ENCODE assay signal across 17 cellular contexts in genomic region chr2:169011698-169012097, GRCh38. TPM values are rescaled to one million over a fixed set of nuclear protein-coding genes. Genes with fewer than 3 reads are reported as not detected.
DNase-seq lines count a peak whose midpoint lies in the region; ATAC-seq and TF ChIP-seq lines count a peak whose summit lies in the region.
"Had no signal": no experiment of that assay in that cellular context is flagged by ENCODE, and none has a peak within 500 bp of the region (broad histone marks: within the 10 kb centered on the region; RNA-seq: fewer than 3 reads in every experiment).

No MANE protein-coding gene starts in this region.

- no peak overlapping the region for H4K91ac ChIP-seq in neuronal stem cell (ENCODE audit: low read depth, low read length, poor library complexity)

- H3K79me2 ChIP-seq in mesendoderm (ENCODE audit: control insufficient read depth, insufficient read depth, low read length): no peaks in the 10 kb centered on the region

- H3K27me3 ChIP-seq in mesendoderm (ENCODE audit: insufficient read depth, low read length, poor library complexity) (no peaks in the 10 kb centered on the region), neuronal stem cell (ENCODE audit: control insufficient read depth in 3 of 3, insufficient read depth in 3 of 3, low read depth in 1 of 3, low read length in 3 of 3) (no peaks in the 10 kb centered on the region)

- peaks cover 24% of the 10 kb centered on the region for H3K4me1 Mint-ChIP-seq in activated T-cell treated with anti-CD3 and anti-CD28 coated beads, Interleukin-2, amount 50 U/mL, for 72 hours (ENCODE audit: low read depth)
- H3K4me1 Mint-ChIP-seq in chondrocyte (ENCODE audit: low read depth): peaks cover 21% of the 10 kb centered on the region

- H4K5ac ChIP-seq in mesendoderm (ENCODE audit: low read length): no peak overlapping the region

- H3K4me3 Mint-ChIP-seq in activated T-cell treated with anti-CD3 and anti-CD28 coated beads, Interleukin-2, amount 50 U/mL, for 72 hours: peak overlapping the region in 1 of 2 donors; percentile 2
- H3K4me3 Mint-ChIP-seq in chondrocyte (ENCODE audit: unreplicated experiment): no peak overlapping the region
- H3K4me3 Mint-ChIP-seq: CD14-positive monocyte had no signal

- H4K8ac ChIP-seq in mesendoderm (ENCODE audit: low read depth, low read length): no peak overlapping the region
- H4K8ac ChIP-seq in neuronal stem cell (ENCODE audit: low read depth, low read length): no peak overlapping the region

- H3K9me3 Mint-ChIP-seq in activated T-cell treated with anti-CD3 and anti-CD28 coated beads, Interleukin-2, amount 50 U/mL, for 72 hours: peaks cover 0 to 4% of the 10 kb centered on the region in 2 donors
- H3K9me3 Mint-ChIP-seq in chondrocyte (ENCODE audit: low read depth): peaks cover 4% of the 10 kb centered on the region

- H2AK5ac ChIP-seq in mesendoderm (ENCODE audit: low read length): no peak overlapping the region
- H2AK5ac ChIP-seq in neuronal stem cell (ENCODE audit: low read depth, low read length): no peak overlapping the region

- H3K56ac ChIP-seq in mesendoderm (ENCODE audit: low read length): no peak overlapping the region

- no peak overlapping the region for H3K14ac ChIP-seq in neuronal stem cell (ENCODE audit: low read length)

- H3K79me1 ChIP-seq in mesendoderm (ENCODE audit: low read length) (no peaks in the 10 kb centered on the region), neuronal stem cell (ENCODE audit: low read depth, low read length) (no peaks in the 10 kb centered on the region)

- H2BK120ac ChIP-seq in mesendoderm (ENCODE audit: low read depth, low read length) (no peak overlapping the region), neuronal stem cell (ENCODE audit: low read depth, low read length) (no peak overlapping the region)

- H2BK5ac ChIP-seq in mesendoderm (ENCODE audit: low read length): no peak overlapping the region
- H2BK5ac ChIP-seq in neuronal stem cell (ENCODE audit: low read length): no peak overlapping the region

- no peak overlapping the region for H2BK12ac ChIP-seq in neuronal stem cell (ENCODE audit: low read length)

- H3K36me3 ChIP-seq in HEK293 (ENCODE audit: control insufficient read depth in 2 of 2, insufficient read depth in 1 of 2, low read length in 2 of 2) (no peaks in the 10 kb centered on the region), mesendoderm (ENCODE audit: control insufficient read depth, insufficient read depth, low read length) (no peaks in the 10 kb centered on the region), neuronal stem cell (replicated peaks in 1 of 2; ENCODE audit: control insufficient read depth in 2 of 2, insufficient read depth in 2 of 2, low read length in 2 of 2) (no peaks in the 10 kb centered on the region)

- H2AFZ ChIP-seq in neuronal stem cell (ENCODE audit: low read length): no peak overlapping the region

- TF ChIP-seq CTCF in HEK293 (tag by site-specific recombination; IDR thresholded peaks at IDR 0.05): no peak
- TF ChIP-seq CTCF in chondrocyte (IDR thresholded peaks at IDR 0.05): no peak

- peaks cover 27% of the 10 kb centered on the region for H3K27me3 Mint-ChIP-seq in activated T-cell treated with anti-CD3 and anti-CD28 coated beads, Interleukin-2, amount 50 U/mL, for 72 hours (ENCODE audit: low read depth)
- H3K27me3 Mint-ChIP-seq in chondrocyte (ENCODE audit: low read depth): no peaks in the 10 kb centered on the region

- H3K4me2 ChIP-seq in mesendoderm (ENCODE audit: low read length) (no peak overlapping the region), neuronal stem cell (ENCODE audit: insufficient read depth, low read length, poor library complexity, severe bottlenecking) (no peak overlapping the region)

- POLR2A ChIA-PET in HEK293 (lab: Yijun Ruan, JAX): no interaction called here

- H3K27ac Mint-ChIP-seq in activated T-cell treated with anti-CD3 and anti-CD28 coated beads, Interleukin-2, amount 50 U/mL, for 72 hours: peak overlapping the region; percentile 29
- peak overlapping the region; percentile 27 for H3K27ac Mint-ChIP-seq in chondrocyte (ENCODE audit: unreplicated experiment)
- H3K27ac Mint-ChIP-seq: CD14-positive monocyte had no signal

- H3K23ac ChIP-seq in mesendoderm (ENCODE audit: low read length): no peak overlapping the region
- H3K23ac ChIP-seq in neuronal stem cell (ENCODE audit: low read depth, low read length, poor library complexity): no peak overlapping the region

- H3K36me3 Mint-ChIP-seq in activated T-cell treated with anti-CD3 and anti-CD28 coated beads, Interleukin-2, amount 50 U/mL, for 72 hours (ENCODE audit: insufficient read depth in 2 of 2): no peaks in the 10 kb centered on the region
- no peaks in the 10 kb centered on the region for H3K36me3 Mint-ChIP-seq in chondrocyte (ENCODE audit: low read depth)
- H3K36me3 Mint-ChIP-seq: CD14-positive monocyte had no signal

- no CpG with 5 or more reads among the region's 2 CpGs for WGBS in mesendoderm (ENCODE audit: extremely low coverage, insufficient coverage, low lambda C conversion rate)
- WGBS in neuronal stem cell (ENCODE audit: extremely low coverage in 2 of 2, insufficient read length in 2 of 2, insufficient replicate concordance in 1 of 2), 2 donors: no CpG with 5 or more reads among the region's 2 CpGs

- no peak for ATAC-seq in activated T-cell treated with anti-CD3 and anti-CD28 coated beads, Interleukin-2, amount 50 U/mL, for 72 hours (replicated peaks in 1 of 2)
- no peak for ATAC-seq in HG02840 (IDR thresholded peaks at IDR 0.05; ENCODE audit: low FRiP score, unreplicated experiment)

- H3K18ac ChIP-seq in mesendoderm (ENCODE audit: low read length): peak overlapping the region; percentile 39
- H3K18ac ChIP-seq in neuronal stem cell (ENCODE audit: low read length): no peak overlapping the region

- H3K4ac ChIP-seq in mesendoderm (ENCODE audit: low read depth, low read length): peak overlapping the region; percentile 70
- no peak overlapping the region for H3K4ac ChIP-seq in neuronal stem cell (ENCODE audit: low read length)

- no peak overlapping the region for H3K27ac ChIP-seq in HEK293 (ENCODE audit: extremely low read depth, low read depth, low read length)
- H3K27ac ChIP-seq in mesendoderm (ENCODE audit: low read depth, low read length): no peak overlapping the region
- no peak overlapping the region for H3K27ac ChIP-seq in neuronal stem cell (replicated peaks; ENCODE audit: low read length)
- H3K27ac ChIP-seq: 22Rv1 had no signal

- no peak overlapping the region for H3K4me3 ChIP-seq in HEK293 (ENCODE audit: low read depth, low read length)
- no peak overlapping the region for H3K4me3 ChIP-seq in mesendoderm (ENCODE audit: low read length)
- no peak overlapping the region for H3K4me3 ChIP-seq in neuronal stem cell (ENCODE audit: low read length in 2 of 2)

- H3K9ac ChIP-seq in mesendoderm (ENCODE audit: low read length): no peak overlapping the region
- no peak overlapping the region for H3K9ac ChIP-seq in neuronal stem cell (ENCODE audit: low read depth, low read length, poor library complexity)

- no peaks in the 10 kb centered on the region for H3K9me3 ChIP-seq in HEK293 (ENCODE audit: control insufficient read depth, insufficient read depth, low read depth, low read length)
- H3K9me3 ChIP-seq in neuronal stem cell (replicated peaks in 1 of 2; ENCODE audit: control insufficient read depth in 2 of 2, insufficient read depth in 1 of 2, low read depth in 1 of 2, low read length in 2 of 2): no peaks in the 10 kb centered on the region

- H2BK15ac ChIP-seq in mesendoderm (replicated peaks; ENCODE audit: low read depth): no peak overlapping the region
- H2BK15ac ChIP-seq in neuronal stem cell (ENCODE audit: low read length): no peak overlapping the region

- DNase-seq in activated T-cell treated with anti-CD3 and anti-CD28 coated beads, Interleukin-2, amount 50 U/mL, for 72 hours: no peak
- no peak for DNase-seq in activated T-cell treated with anti-CD3 and anti-CD28 coated beads, Interleukin-2, amount 50 U/mL, for 48 hours
- no peak for DNase-seq in chondrocyte (ENCODE audit: low spot score)
- DNase-seq in mesendoderm: no peak
- DNase-seq in neuronal stem cell (ENCODE audit: low spot score): no peak
- DNase-seq in amniotic stem cell (lab: John Stamatoyannopoulos, UW): no peak
- DNase-seq: COR-L47, Karpas-422, NCI-H1417, NCI-H2081, NCI-H2227 treated with DMSO at 0.1 percent for 48 hours, NCI-H526 had no signal

- peaks cover 5% of the 10 kb centered on the region; the same call in 1 of the 2 replicates for H3K4me1 ChIP-seq in HEK293 (ENCODE audit: control insufficient read depth, insufficient read depth, low read length)
- peaks cover 9% of the 10 kb centered on the region for H3K4me1 ChIP-seq in mesendoderm (ENCODE audit: control insufficient read depth, low read depth, low read length)
- H3K4me1 ChIP-seq in neuronal stem cell (ENCODE audit: control insufficient read depth in 2 of 2, insufficient read depth in 1 of 2, low read depth in 1 of 2, low read length in 2 of 2): peaks cover 3 to 4% of the 10 kb centered on the region in 2 donors

- CTCF ChIA-PET in HEK293 (lab: Yijun Ruan, JAX): interaction anchor here (0.8 to 1.6 kb wide), 2 partner anchors 41 to 98 kb away, joined by 3 read pairs; no protein-coding TSS in a partner anchor

TF ChIP-seq in HEK293, 187 proteins besides CTCF, POLR2A, EP300 and RAD21 (continues in another document):
- TF ChIP-seq ZNF121 (tag by site-specific recombination; IDR thresholded peaks at IDR 0.05) (peak; percentile 65; the same call in 1 of the 2 replicates), ZNF341 (tag by site-specific recombination; IDR thresholded peaks at IDR 0.05; ENCODE audit: low read depth) (no peak), ZNF362 (tag by site-specific recombination; IDR thresholded peaks at IDR 0.05) (no peak)

RNA-seq across cellular contexts. Expression of gene ABCB11, which starts 19.4 kb away (rescaled TPM):
- not detected for total RNA-seq in activated T-cell treated with anti-CD3 and anti-CD28 coated beads, Interleukin-2, amount 50 U/mL, for 72 hours
- not detected in 3 replicates for total RNA-seq in chondrocyte
- 0.03 TPM for polyA plus RNA-seq in mesendoderm (2013, experiment 1 of 2)
- polyA plus RNA-seq in mesendoderm (2013, experiment 2 of 2): 0.03 TPM
- polyA plus RNA-seq in neuronal stem cell (2013, experiment 1 of 2): 0.07 TPM
- 0.06 TPM for polyA plus RNA-seq in neuronal stem cell (2013, experiment 2 of 2)
- total RNA-seq: H4 had no signal
- polyA plus RNA-seq: CD14-positive monocyte had no signal

RNA-seq across cellular contexts. Expression of gene DHRS9, which starts 57.7 kb away (rescaled TPM):
- 1 to 10 TPM; 4.6 to 6.3 TPM for total RNA-seq in activated T-cell treated with anti-CD3 and anti-CD28 coated beads, Interleukin-2, amount 50 U/mL, for 72 hours
- total RNA-seq in chondrocyte: not detected in 3 replicates
- not detected for polyA plus RNA-seq in mesendoderm (2013, experiment 1 of 2)
- not detected for polyA plus RNA-seq in mesendoderm (2013, experiment 2 of 2)
- polyA plus RNA-seq in neuronal stem cell (2013, experiment 1 of 2): not detected
- not detected for polyA plus RNA-seq in neuronal stem cell (2013, experiment 2 of 2)
